Comparison of ENCODE assay signal across 8 cellular contexts in the genomic region with DNA sequence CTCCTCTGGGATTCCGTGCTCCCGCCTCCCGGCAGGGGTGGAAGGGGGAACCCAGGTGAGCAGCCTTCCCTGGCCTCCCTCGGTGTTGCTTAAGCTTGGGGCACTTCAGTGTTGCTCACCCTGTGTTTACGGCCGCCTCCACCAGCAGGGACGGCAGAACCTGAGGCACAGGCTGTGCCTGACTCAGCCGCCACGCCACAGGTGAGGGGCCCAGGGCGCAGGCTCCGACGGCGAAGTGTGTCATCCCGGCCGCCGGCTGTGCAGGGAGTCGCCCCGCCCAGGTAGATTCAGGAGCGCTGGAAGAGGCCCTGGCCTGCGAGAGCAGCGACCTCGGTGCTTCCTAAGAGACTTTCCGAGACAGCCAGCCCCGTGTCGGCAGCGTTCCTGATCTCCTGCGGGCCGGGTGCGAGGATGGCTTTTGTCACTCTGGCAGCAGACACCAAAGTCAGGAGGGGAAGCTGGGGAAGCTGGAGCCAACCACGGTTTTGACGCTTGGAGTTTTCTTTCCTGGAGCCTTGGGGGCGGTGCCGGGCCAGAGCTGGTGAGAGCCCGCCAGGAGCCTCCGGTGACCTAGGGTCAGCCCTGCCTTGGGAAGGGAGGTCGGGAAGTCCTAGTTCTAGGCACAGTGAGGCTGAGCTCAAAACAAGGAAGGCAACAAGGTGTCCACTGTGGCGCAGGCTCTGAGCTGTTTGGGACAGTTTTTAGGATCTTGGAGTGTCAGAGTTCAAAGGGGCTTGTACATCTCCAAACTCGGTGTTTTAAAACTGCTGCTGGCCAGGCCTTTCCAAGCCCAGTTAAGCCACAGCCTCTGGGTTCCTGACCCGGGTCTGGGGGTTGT. TPM values are rescaled to one million over a fixed set of nuclear protein-coding genes. Genes with fewer than 3 reads are reported as not detected.
DNase-seq lines count a peak whose midpoint lies in the region; ATAC-seq, FAIRE-seq and TF ChIP-seq lines count a peak whose summit lies in the region.

No MANE protein-coding gene starts in this region.

- TF ChIP-seq POLR2A in tibial nerve (IDR thresholded peaks at IDR 0.05) (no peak), H54 (IDR thresholded peaks at IDR 0.05; ENCODE audit: low read depth, low read length) (no peak)

- H3K4me3 ChIP-seq in ectodermal cell (ENCODE audit: insufficient read depth, low read depth, low read length), result peak overlapping the region; percentile 40
- peak overlapping the region in 1 of 4 donors; percentile 60 for H3K4me3 ChIP-seq in tibial nerve

- peak; percentile 18 to 22 for DNase-seq in NOMO-1 (lab: John Stamatoyannopoulos, UW; ENCODE audit: unreplicated experiment in 2 of 2)
- DNase-seq in NOMO-1 treated with dmso at 0.1 percent for 144 hours (lab: John Stamatoyannopoulos, UW; ENCODE audit: unreplicated experiment), result no peak
- DNase-seq in activated CD4-positive, alpha-beta T cell treated with anti-CD3 and anti-CD28 coated beads for 1 hour, result peak; percentile 35
- no peak for DNase-seq in natural killer cell treated with Interleukin-12 subunit alpha and Interleukin-12 subunit beta and Interleukin-15 and Interleukin-18, amount 100 ng/mL, for 72 hours (ENCODE audit: low spot score)
- DNase-seq in tibial nerve (ENCODE audit: low spot score in 2 of 2), result peak in 1 of 2 donors; percentile 18
- no peak for DNase-seq in HCEC 1CT
- DNase-seq in H54 (ENCODE audit: insufficient read length, low spot score), result no peak

- no peak for FAIRE-seq in H54 (lab: Jason Lieb, UNC)

- no peaks in the 10 kb centered on the region for H3K9me3 Mint-ChIP-seq in natural killer cell treated with Interleukin-12 subunit alpha and Interleukin-12 subunit beta and Interleukin-15 and Interleukin-18, amount 100 ng/mL, for 72 hours

- no peaks in the 10 kb centered on the region for H3K9me3 ChIP-seq in ectodermal cell (ENCODE audit: control insufficient read depth, low read length)
- no peaks in the 10 kb centered on the region for H3K9me3 ChIP-seq in tibial nerve

- TF ChIP-seq EP300 in tibial nerve (IDR thresholded peaks at IDR 0.05), result no peak

- no peaks in the 10 kb centered on the region for H3K36me3 Mint-ChIP-seq in natural killer cell treated with Interleukin-12 subunit alpha and Interleukin-12 subunit beta and Interleukin-15 and Interleukin-18, amount 100 ng/mL, for 72 hours

- peak overlapping the region; percentile 61 for H3K27ac ChIP-seq in ectodermal cell (ENCODE audit: insufficient read depth, low read depth, low read length, poor library complexity, severe bottlenecking)
- peak overlapping the region in 3 of 4 donors; percentile 87 to 94 (median 91) for H3K27ac ChIP-seq in tibial nerve

- peak overlapping the region; percentile 69 for H3K4me3 Mint-ChIP-seq in natural killer cell treated with Interleukin-12 subunit alpha and Interleukin-12 subunit beta and Interleukin-15 and Interleukin-18, amount 100 ng/mL, for 72 hours

- peaks cover 15 to 28% of the 10 kb centered on the region in 2 donors for H3K4me1 Mint-ChIP-seq in natural killer cell treated with Interleukin-12 subunit alpha and Interleukin-12 subunit beta and Interleukin-15 and Interleukin-18, amount 100 ng/mL, for 72 hours (ENCODE audit: low read depth in 2 of 2)

- no peaks in the 10 kb centered on the region for H3K27me3 Mint-ChIP-seq in natural killer cell treated with Interleukin-12 subunit alpha and Interleukin-12 subunit beta and Interleukin-15 and Interleukin-18, amount 100 ng/mL, for 72 hours

- WGBS in ectodermal cell, 2 experiments, result 4 to 5% methylated on average over 39 of the region's 39 CpGs
- 54 to 65% methylated on average over 25 to 38 of the region's 39 CpGs for WGBS in tibial nerve, 2 donors

- no peak for ATAC-seq in natural killer cell treated with Interleukin-12 subunit alpha and Interleukin-12 subunit beta and Interleukin-15 and Interleukin-18, amount 100 ng/mL, for 72 hours

- H3K36me3 ChIP-seq in ectodermal cell (ENCODE audit: control insufficient read depth, insufficient read depth, low read length), result no peaks in the 10 kb centered on the region
- peaks cover 0 to 13% (median 0%) of the 10 kb centered on the region in 3 donors for H3K36me3 ChIP-seq in tibial nerve

- H3K27ac Mint-ChIP-seq in natural killer cell treated with Interleukin-12 subunit alpha and Interleukin-12 subunit beta and Interleukin-15 and Interleukin-18, amount 100 ng/mL, for 72 hours, result peak overlapping the region in 1 of 2 donors; percentile 81

- H3K4me1 ChIP-seq in ectodermal cell (ENCODE audit: control insufficient read depth, insufficient read depth, low read length) (peaks cover 53% of the 10 kb centered on the region), tibial nerve (peaks cover 0 to 65% (median 42%) of the 10 kb centered on the region in 4 donors)

- no peak for TF ChIP-seq CTCF in tibial nerve (IDR thresholded peaks at IDR 0.05)

- H3K27me3 ChIP-seq in ectodermal cell (ENCODE audit: control insufficient read depth, insufficient read depth, low read length, poor library complexity, severe bottlenecking), result peaks cover 48% of the 10 kb centered on the region
- no peaks in the 10 kb centered on the region for H3K27me3 ChIP-seq in tibial nerve

RNA-seq across cellular contexts. Expression of a gene that starts 2.1 kb away (rescaled TPM):
- 22.2 TPM for polyA plus RNA-seq in ectodermal cell (2013, experiment 1 of 4)
- 29.1 TPM for polyA plus RNA-seq in ectodermal cell (2013, experiment 2 of 4)
- polyA plus RNA-seq in ectodermal cell (2013, experiment 3 of 4), result 22.7 TPM
- 23.8 TPM for polyA plus RNA-seq in ectodermal cell (2013, experiment 4 of 4)
- 100 to 1,000 TPM in 1 of 2 donors, 10 to 100 TPM in 1; 84.9 to 146 TPM for total RNA-seq in natural killer cell treated with Interleukin-12 subunit alpha and Interleukin-12 subunit beta and Interleukin-15 and Interleukin-18, amount 100 ng/mL, for 72 hours
- total RNA-seq in tibial nerve, result 100 to 1,000 TPM in 1 of 4 donors, 10 to 100 TPM in 3; 65.1 to 147 (median 83.5) TPM

Comparison
In these comparisons a context has a peak if more than half of its experiments do, and no peak if none do; other contexts are left out.
1. DNase-seq: peak in NOMO-1 (2 of 2) and activated CD4-positive, alpha-beta T cell treated with anti-CD3 and anti-CD28 coated beads for 1 hour (single experiment); none in NOMO-1 treated with dmso at 0.1 percent for 144 hours (single experiment), natural killer cell treated with Interleukin-12 subunit alpha and Interleukin-12 subunit beta and Interleukin-15 and Interleukin-18, amount 100 ng/mL, for 72 hours (single experiment), HCEC 1CT (single experiment) and H54 (single experiment).